Comparison of ENCODE assay signal across 2 cellular contexts in genomic region chr3:129326591-129326990, GRCh38.
TF ChIP-seq lines count a peak whose summit lies in the region.

No MANE protein-coding gene starts in this region.

TF ChIP-seq in IMR-90, 13 proteins besides CTCF, POLR2A, EP300 and RAD21:
- no peak for TF ChIP-seq NFE2L2 (IDR thresholded peaks at IDR 0.05; ENCODE audit: low read depth, low read length)
- TF ChIP-seq BHLHE40 (IDR thresholded peaks at IDR 0.05; ENCODE audit: low read depth, low read length): no peak
- TF ChIP-seq MAFK (IDR thresholded peaks at IDR 0.05; ENCODE audit: low read depth, low read length): no peak
- TF ChIP-seq RFX5 (IDR thresholded peaks at IDR 0.05; ENCODE audit: low read depth, low read length): no peak
- TF ChIP-seq SMC3 (IDR thresholded peaks at IDR 0.05; ENCODE audit: low read depth, low read length): no peak
- TF ChIP-seq RCOR1 (IDR thresholded peaks at IDR 0.05; ENCODE audit: insufficient replicate concordance, low read length): no peak
- TF ChIP-seq MXI1 (IDR thresholded peaks at IDR 0.05; ENCODE audit: borderline replicate concordance, low read depth, low read length): no peak

TF ChIP-seq in H1, 55 proteins besides CTCF, POLR2A, EP300 and RAD21:
- no peak for TF ChIP-seq E2F6 (IDR thresholded peaks at IDR 0.05)
- no peak for TF ChIP-seq ATF2 (IDR thresholded peaks at IDR 0.05; ENCODE audit: low read length)
- TF ChIP-seq HDAC2 (IDR thresholded peaks at IDR 0.05; ENCODE audit: borderline replicate concordance in 1 of 2, low read depth in 2 of 2, low read length in 2 of 2): no peak
- TF ChIP-seq BCL11A (IDR thresholded peaks at IDR 0.05; ENCODE audit: low read depth in 2 of 2, low read length in 2 of 2): no peak
